1 cellular context compared by ENCODE assay signal in the genomic region with DNA sequence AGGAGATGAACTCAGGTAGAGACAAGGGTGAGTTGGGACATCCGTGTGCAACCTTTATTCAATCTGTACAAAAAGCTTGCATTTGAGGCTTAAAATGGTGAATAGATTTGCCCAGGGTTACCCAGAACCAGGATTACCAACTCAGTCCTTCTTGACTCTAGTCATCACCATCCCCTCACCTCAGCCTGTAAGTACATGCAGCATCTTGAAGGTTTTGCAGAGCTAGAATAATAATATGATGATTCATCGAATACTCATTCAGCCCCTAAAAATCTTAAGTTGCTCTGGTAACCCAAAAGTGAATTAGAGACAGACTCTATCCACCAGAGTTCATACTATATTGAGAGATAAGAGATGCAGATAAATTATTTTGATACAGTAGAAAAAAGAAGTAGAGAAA.
TF ChIP-seq lines count a peak whose summit lies in the region.

No MANE protein-coding gene starts in this region.

TF ChIP-seq in K562, 482 proteins besides CTCF, POLR2A, EP300 and RAD21:
- no peak for TF ChIP-seq TCF7 (IDR thresholded peaks at IDR 0.05; ENCODE audit: borderline replicate concordance)
- TF ChIP-seq, protein P1, sequence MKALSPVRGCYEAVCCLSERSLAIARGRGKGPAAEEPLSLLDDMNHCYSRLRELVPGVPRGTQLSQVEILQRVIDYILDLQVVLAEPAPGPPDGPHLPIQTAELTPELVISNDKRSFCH (CRISPR knock-in tag; IDR thresholded peaks at IDR 0.05) = no peak
- TF ChIP-seq, protein P1 (tag; IDR thresholded peaks at IDR 0.05) = no peak
- TF ChIP-seq ZNF316 (IDR thresholded peaks at IDR 0.05) = peak; percentile 12; the same call in 1 of the 2 replicates
TF ChIP-seq in K562: peak in this region for 1.
